In the genomic region with DNA sequence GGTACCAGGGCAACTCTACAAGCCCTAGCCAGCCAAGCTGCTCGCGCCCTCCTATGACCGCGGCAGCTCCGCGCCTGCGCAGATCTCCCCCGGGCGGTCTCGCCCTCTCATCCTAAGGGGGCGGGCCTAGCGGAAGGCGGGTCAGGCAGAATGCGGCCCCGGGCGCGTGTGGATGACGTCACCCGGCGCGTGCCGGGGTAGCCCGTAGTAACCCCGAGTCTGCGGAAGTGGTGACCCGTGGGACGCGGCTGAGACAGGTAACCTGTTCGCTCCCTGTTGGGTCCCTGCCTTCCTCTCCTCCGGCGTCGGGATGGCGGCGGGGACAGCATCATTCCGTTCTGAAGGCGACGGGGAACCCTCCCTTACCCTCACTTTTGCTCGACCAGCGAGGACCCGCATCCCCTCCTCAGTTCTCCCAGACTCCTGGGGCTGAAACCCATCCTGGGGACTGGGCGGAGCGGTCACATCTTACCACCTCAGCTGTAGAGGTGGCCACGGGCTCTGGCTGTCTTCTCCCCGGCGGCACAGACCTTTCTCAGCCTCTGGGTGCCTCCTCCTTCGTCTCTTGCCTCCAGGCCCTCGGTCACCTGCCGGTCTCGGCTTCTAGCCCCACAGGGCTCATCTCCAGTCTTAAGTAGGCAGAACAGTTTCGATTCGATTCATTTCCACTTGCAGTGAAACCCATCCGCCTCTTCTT, we compare ENCODE assay signal across 1 cellular context.
A peak's percentile ranks its signal among the peaks of the same experiment; 100 is the strongest.
TF ChIP-seq lines count a peak whose summit lies in the region.

Gene AOPEP, plus strand, starts transcription at position 205 of the 697 bp plus-strand sequence. CDS start 33,085 bp downstream, outside the sequence.

TF ChIP-seq in K562, 482 proteins besides CTCF, POLR2A, EP300 and RAD21 (continued from another document and continues in another):
- TF ChIP-seq ZBTB12 (CRISPR knock-in tag; IDR thresholded peaks at IDR 0.05) (peak; percentile 98), KDM2B (CRISPR knock-in tag; IDR thresholded peaks at IDR 0.05) (no peak), ZNF766 (CRISPR knock-in tag; conservative IDR thresholded peaks at IDR 0.05) (0 out of 2 replicates have a peak, but pooled peaks have one; percentile 51), GATAD2A (IDR thresholded peaks at IDR 0.05) (no peak), FOXK2 (conservative IDR thresholded peaks at IDR 0.05 in 1 of 2, IDR thresholded peaks at IDR 0.05 in 1 of 2; ENCODE audit: low read depth in 2 of 2) (peak; percentile 78 to 79), RBM39 (optimal IDR thresholded peaks at IDR 0.05; ENCODE audit: low read depth, low read length) (no peak), ZNF586 (CRISPR knock-in tag; conservative IDR thresholded peaks at IDR 0.05) (no peak), CCNT2 (IDR thresholded peaks at IDR 0.05; ENCODE audit: borderline replicate concordance, extremely low read depth, insufficient read length, low read depth, low read length) (peak; percentile 52), ZC3H8 (IDR thresholded peaks at IDR 0.05) (no peak), THRAP3 (IDR thresholded peaks at IDR 0.05; ENCODE audit: borderline replicate concordance) (no peak), NELFE (IDR thresholded peaks at IDR 0.05; ENCODE audit: insufficient read depth, insufficient read length) (no peak), ZFP36 (IDR thresholded peaks at IDR 0.05; ENCODE audit: low read depth, low read length, partially characterized antibody) (no peak), ZNF146 (CRISPR knock-in tag; IDR thresholded peaks at IDR 0.05; ENCODE audit: unreplicated experiment) (no peak), RBM17 (IDR thresholded peaks at IDR 0.05; ENCODE audit: borderline replicate concordance, low read depth, low read length) (no peak), EGR1 (conservative IDR thresholded peaks at IDR 0.05) (no peak), BHLHE40 (IDR thresholded peaks at IDR 0.05; ENCODE audit: low read length) (peak; percentile 99), ZBTB7A (IDR thresholded peaks at IDR 0.05; ENCODE audit: borderline replicate concordance, control insufficient read depth, low read depth, low read length) (no peak), TAF15 (IDR thresholded peaks at IDR 0.05; ENCODE audit: low read depth, low read length) (no peak), DACH1 (IDR thresholded peaks at IDR 0.05; ENCODE audit: partially characterized antibody) (no peak), E2F5 (CRISPR knock-in tag; IDR thresholded peaks at IDR 0.05) (no peak), CBX1 (IDR thresholded peaks at IDR 0.05; ENCODE audit: low read depth) (0 out of 2 replicates have a peak, but pooled peaks have one; percentile 26), CEBPB (tag; IDR thresholded peaks at IDR 0.05) (no peak), SRSF1 (IDR thresholded peaks at IDR 0.05; ENCODE audit: low read depth, low read length) (no peak), ZNF175 (CRISPR knock-in tag; IDR thresholded peaks at IDR 0.05; ENCODE audit: low read depth) (no peak), ZNF436 (CRISPR knock-in tag; IDR thresholded peaks at IDR 0.05) (no peak), SREBF2 (CRISPR knock-in tag; IDR thresholded peaks at IDR 0.05) (no peak), SNIP1 (IDR thresholded peaks at IDR 0.05; ENCODE audit: low read depth) (no peak), ZNF431 (CRISPR knock-in tag; IDR thresholded peaks at IDR 0.05) (no peak; the same call in 1 of the 2 replicates), MCM2 (IDR thresholded peaks at IDR 0.05; ENCODE audit: low read depth) (no peak), HIVEP1 (CRISPR knock-in tag; IDR thresholded peaks at IDR 0.05) (peak; percentile 86; the same call in 1 of the 2 replicates), ZBTB8A (IDR thresholded peaks at IDR 0.05; ENCODE audit: partially characterized antibody) (no peak), SOX6 (IDR thresholded peaks at IDR 0.05) (peak; percentile 57), ZBTB34 (CRISPR knock-in tag; IDR thresholded peaks at IDR 0.05) (no peak), HDAC1 (IDR thresholded peaks at IDR 0.05) (peak in 1 of 2 experiments; percentile 92; a peak in 2 of 4 replicates), ETV6 (IDR thresholded peaks at IDR 0.05; ENCODE audit: borderline replicate concordance in 1 of 2, low read depth in 2 of 2, low read length in 1 of 2) (no peak), ETV6 (CRISPR knock-in tag; IDR thresholded peaks at IDR 0.05; ENCODE audit: borderline replicate concordance) (no peak), TAF1 (IDR thresholded peaks at IDR 0.05; ENCODE audit: control insufficient read depth, extremely low read depth, insufficient read depth, low read length, severe bottlenecking) (peak; percentile 41), TCFL5 (CRISPR knock-in tag; conservative IDR thresholded peaks at IDR 0.05) (no peak), HDAC2 (IDR thresholded peaks at IDR 0.05) (peak; percentile 39; the same call in 1 of the 2 replicates), ADNP (tag; IDR thresholded peaks at IDR 0.05) (no peak), ID3 (CRISPR knock-in tag; IDR thresholded peaks at IDR 0.05) (no peak), ID3 (tag; IDR thresholded peaks at IDR 0.05) (no peak), CBX2 (IDR thresholded peaks at IDR 0.05; ENCODE audit: insufficient read depth, low read length, poor library complexity, severe bottlenecking) (no peak), HMG20A (CRISPR knock-in tag; conservative IDR thresholded peaks at IDR 0.05) (no peak), MEF2D (tag; conservative IDR thresholded peaks at IDR 0.05; ENCODE audit: low read depth) (no peak)
- TF ChIP-seq, protein P1, sequence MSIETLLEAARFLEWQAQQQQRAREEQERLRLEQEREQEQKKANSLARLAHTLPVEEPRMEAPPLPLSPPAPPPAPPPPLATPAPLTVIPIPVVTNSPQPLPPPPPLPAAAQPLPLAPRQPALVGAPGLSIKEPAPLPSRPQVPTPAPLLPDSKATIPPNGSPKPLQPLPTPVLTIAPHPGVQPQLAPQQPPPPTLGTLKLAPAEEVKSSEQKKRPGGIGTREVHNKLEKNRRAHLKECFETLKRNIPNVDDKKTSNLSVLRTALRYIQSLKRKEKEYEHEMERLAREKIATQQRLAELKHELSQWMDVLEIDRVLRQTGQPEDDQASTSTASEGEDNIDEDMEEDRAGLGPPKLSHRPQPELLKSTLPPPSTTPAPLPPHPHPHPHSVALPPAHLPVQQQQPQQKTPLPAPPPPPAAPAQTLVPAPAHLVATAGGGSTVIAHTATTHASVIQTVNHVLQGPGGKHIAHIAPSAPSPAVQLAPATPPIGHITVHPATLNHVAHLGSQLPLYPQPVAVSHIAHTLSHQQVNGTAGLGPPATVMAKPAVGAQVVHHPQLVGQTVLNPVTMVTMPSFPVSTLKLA (conservative IDR thresholded peaks at IDR 0.05), result peak; percentile 95 to 98
- TF ChIP-seq, protein P2, sequence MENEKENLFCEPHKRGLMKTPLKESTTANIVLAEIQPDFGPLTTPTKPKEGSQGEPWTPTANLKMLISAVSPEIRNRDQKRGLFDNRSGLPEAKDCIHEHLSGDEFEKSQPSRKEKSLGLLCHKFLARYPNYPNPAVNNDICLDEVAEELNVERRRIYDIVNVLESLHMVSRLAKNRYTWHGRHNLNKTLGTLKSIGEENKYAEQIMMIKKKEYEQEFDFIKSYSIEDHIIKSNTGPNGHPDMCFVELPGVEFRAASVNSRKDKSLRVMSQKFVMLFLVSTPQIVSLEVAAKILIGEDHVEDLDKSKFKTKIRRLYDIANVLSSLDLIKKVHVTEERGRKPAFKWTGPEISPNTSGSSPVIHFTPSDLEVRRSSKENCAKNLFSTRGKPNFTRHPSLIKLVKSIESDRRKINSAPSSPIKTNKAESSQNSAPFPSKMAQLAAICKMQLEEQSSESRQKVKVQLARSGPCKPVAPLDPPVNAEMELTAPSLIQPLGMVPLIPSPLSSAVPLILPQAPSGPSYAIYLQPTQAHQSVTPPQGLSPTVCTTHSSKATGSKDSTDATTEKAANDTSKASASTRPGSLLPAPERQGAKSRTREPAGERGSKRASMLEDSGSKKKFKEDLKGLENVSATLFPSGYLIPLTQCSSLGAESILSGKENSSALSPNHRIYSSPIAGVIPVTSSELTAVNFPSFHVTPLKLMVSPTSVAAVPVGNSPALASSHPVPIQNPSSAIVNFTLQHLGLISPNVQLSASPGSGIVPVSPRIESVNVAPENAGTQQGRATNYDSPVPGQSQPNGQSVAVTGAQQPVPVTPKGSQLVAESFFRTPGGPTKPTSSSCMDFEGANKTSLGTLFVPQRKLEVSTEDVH (IDR thresholded peaks at IDR 0.05; ENCODE audit: low read depth, partially characterized antibody), result peak; percentile 84
- TF ChIP-seq, protein P3, sequence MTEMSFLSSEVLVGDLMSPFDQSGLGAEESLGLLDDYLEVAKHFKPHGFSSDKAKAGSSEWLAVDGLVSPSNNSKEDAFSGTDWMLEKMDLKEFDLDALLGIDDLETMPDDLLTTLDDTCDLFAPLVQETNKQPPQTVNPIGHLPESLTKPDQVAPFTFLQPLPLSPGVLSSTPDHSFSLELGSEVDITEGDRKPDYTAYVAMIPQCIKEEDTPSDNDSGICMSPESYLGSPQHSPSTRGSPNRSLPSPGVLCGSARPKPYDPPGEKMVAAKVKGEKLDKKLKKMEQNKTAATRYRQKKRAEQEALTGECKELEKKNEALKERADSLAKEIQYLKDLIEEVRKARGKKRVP (CRISPR knock-in tag; IDR thresholded peaks at IDR 0.05), result no peak
- TF ChIP-seq, protein P4, sequence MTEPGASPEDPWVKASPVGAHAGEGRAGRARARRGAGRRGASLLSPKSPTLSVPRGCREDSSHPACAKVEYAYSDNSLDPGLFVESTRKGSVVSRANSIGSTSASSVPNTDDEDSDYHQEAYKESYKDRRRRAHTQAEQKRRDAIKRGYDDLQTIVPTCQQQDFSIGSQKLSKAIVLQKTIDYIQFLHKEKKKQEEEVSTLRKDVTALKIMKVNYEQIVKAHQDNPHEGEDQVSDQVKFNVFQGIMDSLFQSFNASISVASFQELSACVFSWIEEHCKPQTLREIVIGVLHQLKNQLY (CRISPR knock-in tag; conservative IDR thresholded peaks at IDR 0.05), result no peak
- TF ChIP-seq, protein P5, sequence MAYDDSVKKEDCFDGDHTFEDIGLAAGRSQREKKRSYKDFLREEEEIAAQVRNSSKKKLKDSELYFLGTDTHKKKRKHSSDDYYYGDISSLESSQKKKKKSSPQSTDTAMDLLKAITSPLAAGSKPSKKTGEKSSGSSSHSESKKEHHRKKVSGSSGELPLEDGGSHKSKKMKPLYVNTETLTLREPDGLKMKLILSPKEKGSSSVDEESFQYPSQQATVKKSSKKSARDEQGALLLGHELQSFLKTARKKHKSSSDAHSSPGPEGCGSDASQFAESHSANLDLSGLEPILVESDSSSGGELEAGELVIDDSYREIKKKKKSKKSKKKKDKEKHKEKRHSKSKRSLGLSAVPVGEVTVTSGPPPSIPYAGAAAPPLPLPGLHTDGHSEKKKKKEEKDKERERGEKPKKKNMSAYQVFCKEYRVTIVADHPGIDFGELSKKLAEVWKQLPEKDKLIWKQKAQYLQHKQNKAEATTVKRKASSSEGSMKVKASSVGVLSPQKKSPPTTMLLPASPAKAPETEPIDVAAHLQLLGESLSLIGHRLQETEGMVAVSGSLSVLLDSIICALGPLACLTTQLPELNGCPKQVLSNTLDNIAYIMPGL (CRISPR knock-in tag; IDR thresholded peaks at IDR 0.05), result no peak
- TF ChIP-seq, protein P6, sequence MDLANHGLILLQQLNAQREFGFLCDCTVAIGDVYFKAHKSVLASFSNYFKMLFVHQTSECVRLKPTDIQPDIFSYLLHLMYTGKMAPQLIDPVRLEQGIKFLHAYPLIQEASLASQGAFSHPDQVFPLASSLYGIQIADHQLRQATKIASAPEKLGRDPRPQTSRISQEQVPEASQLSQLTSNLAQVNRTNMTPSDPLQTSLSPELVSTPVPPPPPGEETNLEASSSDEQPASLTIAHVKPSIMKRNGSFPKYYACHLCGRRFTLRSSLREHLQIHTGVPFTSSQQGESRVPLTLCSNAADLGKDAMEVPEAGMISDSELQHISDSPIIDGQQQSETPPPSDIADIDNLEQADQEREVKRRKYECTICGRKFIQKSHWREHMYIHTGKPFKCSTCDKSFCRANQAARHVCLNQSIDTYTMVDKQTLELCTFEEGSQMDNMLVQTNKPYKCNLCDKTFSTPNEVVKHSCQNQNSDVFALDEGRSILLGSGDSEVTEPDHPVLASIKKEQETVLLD (IDR thresholded peaks at IDR 0.05), result peak; percentile 58; the same call in 1 of the 2 replicates
- TF ChIP-seq, protein P7, sequence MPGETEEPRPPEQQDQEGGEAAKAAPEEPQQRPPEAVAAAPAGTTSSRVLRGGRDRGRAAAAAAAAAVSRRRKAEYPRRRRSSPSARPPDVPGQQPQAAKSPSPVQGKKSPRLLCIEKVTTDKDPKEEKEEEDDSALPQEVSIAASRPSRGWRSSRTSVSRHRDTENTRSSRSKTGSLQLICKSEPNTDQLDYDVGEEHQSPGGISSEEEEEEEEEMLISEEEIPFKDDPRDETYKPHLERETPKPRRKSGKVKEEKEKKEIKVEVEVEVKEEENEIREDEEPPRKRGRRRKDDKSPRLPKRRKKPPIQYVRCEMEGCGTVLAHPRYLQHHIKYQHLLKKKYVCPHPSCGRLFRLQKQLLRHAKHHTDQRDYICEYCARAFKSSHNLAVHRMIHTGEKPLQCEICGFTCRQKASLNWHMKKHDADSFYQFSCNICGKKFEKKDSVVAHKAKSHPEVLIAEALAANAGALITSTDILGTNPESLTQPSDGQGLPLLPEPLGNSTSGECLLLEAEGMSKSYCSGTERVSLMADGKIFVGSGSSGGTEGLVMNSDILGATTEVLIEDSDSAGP (CRISPR knock-in tag; IDR thresholded peaks at IDR 0.05), result no peak
